8 cellular contexts compared by ENCODE assay signal in the genomic region with DNA sequence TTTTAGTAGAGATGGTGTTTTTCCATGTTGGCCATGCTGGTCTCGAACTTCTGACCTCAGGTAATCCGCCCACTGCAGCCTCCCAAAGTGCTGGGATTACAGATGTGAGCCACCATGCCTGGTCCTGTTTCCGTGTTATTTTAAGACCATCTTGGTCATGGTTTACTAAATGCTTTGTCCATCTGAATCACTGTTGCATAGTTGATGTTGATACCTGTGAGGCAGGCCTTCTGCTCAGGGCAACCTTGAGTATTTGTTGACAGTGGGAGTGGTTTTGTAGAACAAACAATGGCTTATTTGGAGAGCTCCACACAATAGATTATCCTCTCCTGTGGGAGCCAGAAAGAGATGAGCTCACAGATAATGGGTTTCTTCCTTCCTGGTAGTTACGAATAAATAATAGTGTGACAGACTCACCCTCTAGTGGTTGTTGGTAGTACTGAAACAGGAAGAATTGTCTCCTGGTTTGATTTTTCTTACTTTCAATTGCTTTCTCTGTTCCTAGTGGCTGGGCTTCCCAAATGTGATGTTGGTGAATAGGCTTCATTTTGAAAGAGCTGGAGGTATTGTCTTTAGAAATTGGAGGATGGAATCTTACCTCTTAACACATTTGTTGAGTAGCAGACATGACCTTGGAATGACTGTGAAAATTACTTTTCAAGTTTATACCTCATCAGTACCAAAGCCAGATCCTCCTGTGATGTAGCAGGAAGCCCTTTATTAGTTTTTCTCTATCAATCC. TPM values are rescaled to one million over a fixed set of nuclear protein-coding genes. Genes with fewer than 3 reads are reported as not detected.
DNase-seq lines count a peak whose midpoint lies in the region; ATAC-seq and TF ChIP-seq lines count a peak whose summit lies in the region.

No MANE protein-coding gene starts in this region.

- peaks cover 24% of the 10 kb centered on the region for H3K4me1 Mint-ChIP-seq in activated naive CD8-positive, alpha-beta T cell treated with anti-CD3 and anti-CD28 coated beads, Interleukin-2, amount 50 U/mL, for 24 hours
- H3K4me1 Mint-ChIP-seq in glutamatergic neuron (ENCODE audit: low read depth, unreplicated experiment) = peaks cover 11% of the 10 kb centered on the region

- TF ChIP-seq CTCF in glutamatergic neuron (IDR thresholded peaks at IDR 0.05; ENCODE audit: partially characterized antibody, unreplicated experiment) (peak; percentile 93), prostate gland (IDR thresholded peaks at IDR 0.05) (peak; percentile 80 to 98 (median 95))

- intact Hi-C loops in prostate gland (cut with DNase I) = loop anchor here (5.0 to 10.0 kb wide), 3 partner anchors 38 to 714 kb away; partner anchors contain the start of gene CTNND1

- 28% methylated on average over 4 of the region's 4 CpGs for WGBS in prostate gland

- DNase-seq in Daoy (ENCODE audit: low read depth) (peak; percentile 59), NCI-H524 treated with DMSO at 0.1 percent for 48 hours (lab: John Stamatoyannopoulos, UW) (peak; percentile 28), glutamatergic neuron (no peak), prostate gland (ENCODE audit: low spot score) (peak; percentile 78)
- DNase-seq in activated naive CD8-positive, alpha-beta T cell treated with anti-CD3 and anti-CD28 coated beads, Interleukin-2, amount 50 U/mL, for 24 hours = no peak
- no peak for DNase-seq in activated CD8-positive, alpha-beta memory T cell treated with anti-CD3 and anti-CD28 coated beads for 24 hours

- H3K4me3 Mint-ChIP-seq in activated naive CD8-positive, alpha-beta T cell treated with anti-CD3 and anti-CD28 coated beads, Interleukin-2, amount 50 U/mL, for 24 hours = no peak overlapping the region
- H3K4me3 Mint-ChIP-seq in glutamatergic neuron (ENCODE audit: unreplicated experiment) = peak overlapping the region; percentile 16

- H3K36me3 ChIP-seq in prostate gland = peaks cover 7 to 21% of the 10 kb centered on the region in 2 donors

- H3K9me3 ChIP-seq in prostate gland = no peaks in the 10 kb centered on the region

- H3K4me1 ChIP-seq in prostate gland (replicated peaks) = peaks cover 13% of the 10 kb centered on the region

- peaks cover 12% of the 10 kb centered on the region for H3K36me3 Mint-ChIP-seq in activated naive CD8-positive, alpha-beta T cell treated with anti-CD3 and anti-CD28 coated beads, Interleukin-2, amount 50 U/mL, for 24 hours (ENCODE audit: low read depth)
- peaks cover 3% of the 10 kb centered on the region for H3K36me3 Mint-ChIP-seq in glutamatergic neuron (ENCODE audit: unreplicated experiment)

- H3K27me3 Mint-ChIP-seq in activated naive CD8-positive, alpha-beta T cell treated with anti-CD3 and anti-CD28 coated beads, Interleukin-2, amount 50 U/mL, for 24 hours = no peaks in the 10 kb centered on the region
- H3K27me3 Mint-ChIP-seq in glutamatergic neuron (ENCODE audit: unreplicated experiment) = peaks cover under 1% of the 10 kb centered on the region

- H3K27me3 ChIP-seq in prostate gland (replicated peaks; ENCODE audit: insufficient read depth) = no peaks in the 10 kb centered on the region

- peak overlapping the region; percentile 55 for H3K27ac Mint-ChIP-seq in activated naive CD8-positive, alpha-beta T cell treated with anti-CD3 and anti-CD28 coated beads, Interleukin-2, amount 50 U/mL, for 24 hours
- peak overlapping the region; percentile 84 for H3K27ac Mint-ChIP-seq in glutamatergic neuron (ENCODE audit: unreplicated experiment)

- ATAC-seq in GM19467 (IDR thresholded peaks at IDR 0.05; ENCODE audit: unreplicated experiment) = peak; percentile 78
- ATAC-seq in HG03520 (IDR thresholded peaks at IDR 0.05; ENCODE audit: unreplicated experiment) = peak; percentile 87
- peak; percentile 85 for ATAC-seq in activated naive CD8-positive, alpha-beta T cell treated with anti-CD3 and anti-CD28 coated beads, Interleukin-2, amount 50 U/mL, for 24 hours

- no peak overlapping the region for H3K4me3 ChIP-seq in prostate gland

- H3K27ac ChIP-seq in prostate gland = peak overlapping the region; percentile 67 to 79

- peak; percentile 25 for TF ChIP-seq POLR2A in prostate gland (IDR thresholded peaks at IDR 0.05)

- no peaks in the 10 kb centered on the region for H3K9me3 Mint-ChIP-seq in activated naive CD8-positive, alpha-beta T cell treated with anti-CD3 and anti-CD28 coated beads, Interleukin-2, amount 50 U/mL, for 24 hours
- peaks cover 4% of the 10 kb centered on the region for H3K9me3 Mint-ChIP-seq in glutamatergic neuron (ENCODE audit: unreplicated experiment)

RNA-seq across cellular contexts. Expression of gene CTNND1, which starts 39.0 kb away (rescaled TPM):
- 75.8 and 78.8 TPM in 2 replicates for total RNA-seq in Daoy (2014; rRNA removed; shearing (Covaris generic))
- total RNA-seq in glutamatergic neuron (ENCODE audit: unreplicated experiment) (344 TPM), prostate gland (100 to 1,000 TPM; 189 to 223 TPM)

RNA-seq across cellular contexts. Expression of gene BTBD18, which starts 49.0 kb away (rescaled TPM):
- not detected in 2 replicates for total RNA-seq in Daoy (2014; rRNA removed; shearing (Covaris generic))
- total RNA-seq in glutamatergic neuron (ENCODE audit: unreplicated experiment) (not detected), prostate gland (1 to 10 TPM in 1 of 2 donors, not detected in 1; 1.0 TPM)

RNA-seq across cellular contexts. Expression of gene SELENOH, which starts 59.3 kb away (rescaled TPM):
- 220 and 290 TPM in 2 replicates for total RNA-seq in Daoy (2014; rRNA removed; shearing (Covaris generic))
- total RNA-seq in glutamatergic neuron (ENCODE audit: unreplicated experiment) (98.8 TPM), prostate gland (100 to 1,000 TPM; 181 to 334 TPM)

Comparison
In these comparisons a context has a peak if more than half of its experiments do, and no peak if none do; other contexts are left out.
1. DNase-seq: peak in Daoy (single experiment), NCI-H524 treated with DMSO at 0.1 percent for 48 hours (single experiment) and prostate gland (single experiment); none in activated naive CD8-positive, alpha-beta T cell treated with anti-CD3 and anti-CD28 coated beads, Interleukin-2, amount 50 U/mL, for 24 hours (single experiment), glutamatergic neuron (single experiment) and activated CD8-positive, alpha-beta memory T cell treated with anti-CD3 and anti-CD28 coated beads for 24 hours (single experiment).
2. Peak in every context shown above with its lines, with median percentiles within 50 percentile points of each other: ATAC-seq.